26 cellular contexts compared by ENCODE assay signal in genomic region chr9:27791311-27791710, GRCh38.
DNase-seq lines count a peak whose midpoint lies in the region; ATAC-seq, FAIRE-seq and TF ChIP-seq lines count a peak whose summit lies in the region.
"Had no signal": no experiment of that assay in that cellular context is flagged by ENCODE, and none has a peak within 500 bp of the region (broad histone marks: within the 10 kb centered on the region; RNA-seq: fewer than 3 reads in every experiment).

No MANE protein-coding gene starts in this region.

- ATAC-seq in HG02885 (IDR thresholded peaks at IDR 0.05; ENCODE audit: poor library complexity, unreplicated experiment), result no peak
- ATAC-seq: activated CD4-positive, alpha-beta T cell treated with anti-CD3 and anti-CD28 coated beads for 36 hours; activated T-helper 17 cell treated with anti-CD3 and anti-CD28 coated beads, Interleukin-2, amount 50 U/mL, for 72 hours; natural killer cell; Panc1; pancreas had no signal

- FAIRE-seq in H54 (lab: Jason Lieb, UNC), result peak; percentile 75
- FAIRE-seq: endothelial cell of umbilical vein, G401.6, pancreas, small intestine had no signal

- no peaks in the 10 kb centered on the region for H3K4me1 Mint-ChIP-seq in progenitor cell of endocrine pancreas (ENCODE audit: low read depth)
- H3K4me1 Mint-ChIP-seq: activated CD4-positive, alpha-beta T cell treated with anti-CD3 and anti-CD28 coated beads for 36 hours; activated T-helper 17 cell treated with anti-CD3 and anti-CD28 coated beads, Interleukin-2, amount 50 U/mL, for 72 hours; H9; natural killer cell had no signal

- no peak overlapping the region for H3K4ac ChIP-seq in mesendoderm (ENCODE audit: low read depth, low read length)

- peaks cover 2% of the 10 kb centered on the region; the same call in 1 of the 2 replicates for H3K9me3 ChIP-seq in BE2C
- no peaks in the 10 kb centered on the region for H3K9me3 ChIP-seq in suprapubic skin
- H3K9me3 ChIP-seq: pancreas had no signal

- no peak overlapping the region for H4K8ac ChIP-seq in mesendoderm (ENCODE audit: low read depth, low read length)

- no peak overlapping the region for H3K27ac ChIP-seq in mesendoderm (ENCODE audit: low read depth, low read length)
- no peak overlapping the region for H3K27ac ChIP-seq in suprapubic skin
- H3K27ac ChIP-seq: HL-60, pancreas had no signal

- H3K27me3 Mint-ChIP-seq in progenitor cell of endocrine pancreas, result no peaks in the 10 kb centered on the region

- no peak overlapping the region for H3K4me3 Mint-ChIP-seq in progenitor cell of endocrine pancreas (ENCODE audit: low read depth)
- H3K4me3 Mint-ChIP-seq: activated CD4-positive, alpha-beta T cell treated with anti-CD3 and anti-CD28 coated beads for 36 hours; activated T-helper 17 cell treated with anti-CD3 and anti-CD28 coated beads, Interleukin-2, amount 50 U/mL, for 72 hours; dendritic cell treated with granulocyte-macrophage colony-stimulating factor and Interleukin-4, amounts not matched to agents 40 ng/mL and 50 ng/mL, for 4 days; H9; natural killer cell had no signal

- no peak overlapping the region for H3K27ac Mint-ChIP-seq in progenitor cell of endocrine pancreas
- H3K27ac Mint-ChIP-seq: activated CD4-positive, alpha-beta T cell treated with anti-CD3 and anti-CD28 coated beads for 36 hours; activated T-helper 17 cell treated with anti-CD3 and anti-CD28 coated beads, Interleukin-2, amount 50 U/mL, for 72 hours; dendritic cell treated with granulocyte-macrophage colony-stimulating factor and Interleukin-4, amounts not matched to agents 40 ng/mL and 50 ng/mL, for 4 days; H9; natural killer cell had no signal

- H4K5ac ChIP-seq in mesendoderm (ENCODE audit: low read length), result no peak overlapping the region

- no peak for TF ChIP-seq EP300 in suprapubic skin (IDR thresholded peaks at IDR 0.05)

- no peak overlapping the region for H3K4me2 ChIP-seq in mesendoderm (ENCODE audit: low read length)

- H3K79me1 ChIP-seq in mesendoderm (ENCODE audit: low read length), result no peaks in the 10 kb centered on the region

- no peaks in the 10 kb centered on the region for H3K27me3 ChIP-seq in mesendoderm (ENCODE audit: insufficient read depth, low read length, poor library complexity)
- no peaks in the 10 kb centered on the region for H3K27me3 ChIP-seq in BE2C
- H3K27me3 ChIP-seq in suprapubic skin, result no peaks in the 10 kb centered on the region
- H3K27me3 ChIP-seq: pancreas had no signal

- DNase-seq in H54 (ENCODE audit: insufficient read length, low spot score) (peak; percentile 6), M059J (ENCODE audit: low read depth) (peak; percentile 13), astrocyte of the hippocampus (ENCODE audit: low read depth, low spot score) (peak; percentile 25), mesendoderm (peak; percentile 21), progenitor cell of endocrine pancreas (ENCODE audit: low spot score, unreplicated experiment) (no peak), BE2C (no peak), suprapubic skin (ENCODE audit: low spot score in 2 of 2) (no peak)
- DNase-seq: activated CD4-positive, alpha-beta T cell treated with anti-CD3 and anti-CD28 coated beads for 36 hours; foreskin melanocyte; H9; hypothalamus; kidney glomerular epithelial cell; mesenchymal stem cell; natural killer cell; NCI-H187; NCI-H526; pancreas; small intestine; stimulated activated CD4-positive, alpha-beta T cell treated with anti-CD3 and anti-CD28 coated beads, Interleukin-4, amount 100 ng/mL, for 24 hours had no signal

- no peak overlapping the region for H3K23ac ChIP-seq in mesendoderm (ENCODE audit: low read length)

- TF ChIP-seq CTCF in progenitor cell of endocrine pancreas (IDR thresholded peaks at IDR 0.05; ENCODE audit: unreplicated experiment) (no peak), BE2C (IDR thresholded peaks at IDR 0.05; ENCODE audit: low read depth, low read length) (no peak), suprapubic skin (IDR thresholded peaks at IDR 0.05) (no peak)

- H3K9me3 Mint-ChIP-seq in progenitor cell of endocrine pancreas (ENCODE audit: low read depth), result peaks cover 13% of the 10 kb centered on the region
- H3K9me3 Mint-ChIP-seq: activated T-helper 17 cell treated with anti-CD3 and anti-CD28 coated beads, Interleukin-2, amount 50 U/mL, for 72 hours; dendritic cell treated with granulocyte-macrophage colony-stimulating factor and Interleukin-4, amounts not matched to agents 40 ng/mL and 50 ng/mL, for 4 days had no signal

- H3K4me1 ChIP-seq in mesendoderm (ENCODE audit: control insufficient read depth, low read depth, low read length) (no peaks in the 10 kb centered on the region), BE2C (no peaks in the 10 kb centered on the region), suprapubic skin (no peaks in the 10 kb centered on the region)
- H3K4me1 ChIP-seq: pancreas had no signal

- H2BK15ac ChIP-seq in mesendoderm (replicated peaks; ENCODE audit: low read depth), result no peak overlapping the region

- H2AK5ac ChIP-seq in mesendoderm (ENCODE audit: low read length), result no peak overlapping the region

- H3K36me3 ChIP-seq in mesendoderm (ENCODE audit: control insufficient read depth, insufficient read depth, low read length), result no peaks in the 10 kb centered on the region
- no peaks in the 10 kb centered on the region for H3K36me3 ChIP-seq in BE2C
- H3K36me3 ChIP-seq in suprapubic skin, result no peaks in the 10 kb centered on the region
- H3K36me3 ChIP-seq: pancreas had no signal

- TF ChIP-seq POLR2A in H54 (IDR thresholded peaks at IDR 0.05; ENCODE audit: low read depth, low read length), result no peak
- TF ChIP-seq POLR2A in suprapubic skin (IDR thresholded peaks at IDR 0.05), result no peak

- H3K18ac ChIP-seq in mesendoderm (ENCODE audit: low read length), result no peak overlapping the region

- no peak overlapping the region for H2BK120ac ChIP-seq in mesendoderm (ENCODE audit: low read depth, low read length)

- H3K36me3 Mint-ChIP-seq in progenitor cell of endocrine pancreas (ENCODE audit: insufficient read depth), result no peaks in the 10 kb centered on the region
- H3K36me3 Mint-ChIP-seq: natural killer cell had no signal

- H3K56ac ChIP-seq in mesendoderm (ENCODE audit: low read length), result no peak overlapping the region

- H3K4me3 ChIP-seq in mesendoderm (ENCODE audit: low read length) (no peak overlapping the region), BE2C (ENCODE audit: low read depth, low read length) (no peak overlapping the region), suprapubic skin (no peak overlapping the region)
- H3K4me3 ChIP-seq: pancreas had no signal

- no peak overlapping the region for H3K9ac ChIP-seq in mesendoderm (ENCODE audit: low read length)

- no CpG with 5 or more reads among the region's 1 CpG for WGBS in mesendoderm (ENCODE audit: extremely low coverage, insufficient coverage, low lambda C conversion rate)
- WGBS in suprapubic skin, result 72% methylated on average over 1 of the region's 1 CpG

- no peaks in the 10 kb centered on the region for H3K79me2 ChIP-seq in mesendoderm (ENCODE audit: control insufficient read depth, insufficient read depth, low read length)

- H2BK5ac ChIP-seq in mesendoderm (ENCODE audit: low read length), result no peak overlapping the region

Comparison
In these comparisons a context has a peak if more than half of its experiments do, and no peak if none do; other contexts are left out.
1. DNase-seq: peak in H54 (single experiment), M059J (single experiment), astrocyte of the hippocampus (single experiment) and mesendoderm (single experiment); none in progenitor cell of endocrine pancreas (single experiment), BE2C (single experiment) and suprapubic skin (0 of 2).